8 cellular contexts compared by ENCODE assay signal in the genomic region with DNA sequence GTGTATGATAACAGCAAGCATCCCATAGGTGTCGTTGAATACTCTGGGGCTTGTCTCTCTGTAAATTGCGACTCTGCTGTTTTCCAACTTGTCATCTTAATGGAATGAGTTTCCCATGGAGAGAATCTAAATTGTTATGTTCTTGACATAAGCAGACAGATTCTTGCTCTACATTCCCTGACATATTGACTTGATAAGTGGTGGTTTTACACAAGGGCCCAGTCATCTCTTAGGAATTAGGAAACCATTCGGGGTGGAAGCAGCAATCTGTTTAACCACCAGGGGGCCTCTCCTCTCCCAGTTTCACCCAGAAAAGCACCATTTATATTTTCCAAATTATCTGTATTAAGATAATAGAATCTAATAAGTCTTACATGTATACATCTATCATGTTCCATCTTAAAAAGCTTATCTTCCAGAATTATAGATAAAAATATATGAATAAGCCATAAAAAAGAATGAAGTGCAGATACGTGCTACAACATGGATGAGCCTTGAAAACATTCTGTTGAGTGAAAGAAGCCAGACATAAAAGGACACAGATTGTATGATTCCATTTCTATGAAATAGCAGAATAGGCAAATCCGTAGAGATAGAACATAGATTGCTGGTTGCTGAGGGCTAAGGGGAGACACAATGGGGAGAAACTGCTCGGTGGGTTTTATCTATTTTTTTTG. TPM values are rescaled to one million over a fixed set of nuclear protein-coding genes. Genes with fewer than 3 reads are reported as not detected.
DNase-seq lines count a peak whose midpoint lies in the region; ATAC-seq and TF ChIP-seq lines count a peak whose summit lies in the region.

No MANE protein-coding gene starts in this region.

- H3K27me3 ChIP-seq in KMS-11 (ENCODE audit: insufficient read depth, low read depth) (no peaks in the 10 kb centered on the region), esophagus squamous epithelium (no peaks in the 10 kb centered on the region), neutrophil (no peaks in the 10 kb centered on the region)

- peaks cover 6% of the 10 kb centered on the region for H3K4me1 ChIP-seq in KMS-11 (ENCODE audit: low read depth, poor library complexity, severe bottlenecking)
- peaks cover 0 to 37% (median 11%) of the 10 kb centered on the region in 3 donors for H3K4me1 ChIP-seq in esophagus squamous epithelium
- no peaks in the 10 kb centered on the region for H3K4me1 ChIP-seq in neutrophil (ENCODE audit: control insufficient read depth in 1 of 2, insufficient read depth in 1 of 2, low read depth in 1 of 2, low read length in 1 of 2)

- H3K9ac ChIP-seq in KMS-11, result no peak overlapping the region

- peaks cover 11% of the 10 kb centered on the region; the same call in 1 of the 2 replicates for H4K20me1 ChIP-seq in KMS-11 (ENCODE audit: insufficient read depth)

- peaks cover 39% of the 10 kb centered on the region; the same call in 1 of the 2 replicates for H3K36me3 ChIP-seq in KMS-11 (ENCODE audit: insufficient read depth)
- H3K36me3 ChIP-seq in esophagus squamous epithelium, result peaks cover 0 to 94% (median 47%) of the 10 kb centered on the region in 3 donors
- H3K36me3 ChIP-seq in neutrophil, result peaks cover 68% of the 10 kb centered on the region

- peaks cover 17% of the 10 kb centered on the region; the same call in 1 of the 2 replicates for H3K79me2 ChIP-seq in KMS-11 (ENCODE audit: insufficient read depth, low read depth)

- peak; percentile 25 for DNase-seq in NCI-H1694 treated with DMSO at 0.1 percent for 48 hours (lab: John Stamatoyannopoulos, UW)
- DNase-seq in NCI-H1694 (lab: John Stamatoyannopoulos, UW), result no peak
- DNase-seq in SW480 (ENCODE audit: low spot score), result peak; percentile 76
- DNase-seq in esophagus squamous epithelium (lab: John Stamatoyannopoulos, UW), result no peak
- no peak for DNase-seq in stimulated activated effector memory CD8-positive, alpha-beta T cell treated with anti-CD3 and anti-CD28 coated beads, Interleukin-12 subunit alpha, Interleukin-12 subunit beta, amount 100 ng/mL, for 72 hours (ENCODE audit: low spot score in 2 of 2)

- no peak overlapping the region for H3K27ac ChIP-seq in KMS-11
- H3K27ac ChIP-seq in esophagus squamous epithelium, result peak overlapping the region; percentile 29 to 65 (median 64)
- H3K27ac ChIP-seq in neutrophil, result no peak overlapping the region

- no peak overlapping the region for H3K4me3 Mint-ChIP-seq in stimulated activated effector memory CD8-positive, alpha-beta T cell treated with anti-CD3 and anti-CD28 coated beads, Interleukin-12 subunit alpha, Interleukin-12 subunit beta, amount 100 ng/mL, for 72 hours

- TF ChIP-seq POLR2A in esophagus squamous epithelium (IDR thresholded peaks at IDR 0.05), result no peak

- H3K9me3 ChIP-seq in esophagus squamous epithelium (no peaks in the 10 kb centered on the region), neutrophil (no peaks in the 10 kb centered on the region)

- H3K9me3 Mint-ChIP-seq in stimulated activated effector memory CD8-positive, alpha-beta T cell treated with anti-CD3 and anti-CD28 coated beads, Interleukin-12 subunit alpha, Interleukin-12 subunit beta, amount 100 ng/mL, for 72 hours, result no peaks in the 10 kb centered on the region

- no peak overlapping the region for H2AFZ ChIP-seq in KMS-11 (ENCODE audit: low read depth)

- TF ChIP-seq CTCF in KMS-11 (conservative IDR thresholded peaks at IDR 0.05; ENCODE audit: low read depth, low read length) (peak; percentile 91), esophagus squamous epithelium (IDR thresholded peaks at IDR 0.05) (peak in 5 of 6 experiments; percentile 58 to 87 (median 81)), neutrophil (IDR thresholded peaks at IDR 0.05) (peak; percentile 62)

- H3K4me2 ChIP-seq in KMS-11, result no peak overlapping the region

- WGBS in esophagus squamous epithelium, 2 donors, result 53 to 66% methylated on average over 6 of the region's 6 CpGs

- H3K4me1 Mint-ChIP-seq in stimulated activated effector memory CD8-positive, alpha-beta T cell treated with anti-CD3 and anti-CD28 coated beads, Interleukin-12 subunit alpha, Interleukin-12 subunit beta, amount 100 ng/mL, for 72 hours, result peaks cover 6% of the 10 kb centered on the region

- no peak for ATAC-seq in stimulated activated effector memory CD8-positive, alpha-beta T cell treated with anti-CD3 and anti-CD28 coated beads, Interleukin-12 subunit alpha, Interleukin-12 subunit beta, amount 100 ng/mL, for 72 hours
- ATAC-seq in HG03097 (IDR thresholded peaks at IDR 0.05; ENCODE audit: low FRiP score, unreplicated experiment), result no peak

- intact Hi-C loops in esophagus squamous epithelium (cut with DNase I), result no loop called here

- H3K4me3 ChIP-seq in KMS-11 (IDR thresholded peaks at IDR 0.05; ENCODE audit: insufficient read depth, low read depth, low read length), result no peak overlapping the region
- peak overlapping the region in 1 of 4 donors; percentile 25 for H3K4me3 ChIP-seq in esophagus squamous epithelium
- no peak overlapping the region for H3K4me3 ChIP-seq in neutrophil (ENCODE audit: low read depth in 1 of 2, low read length in 1 of 2)

- H3K27ac Mint-ChIP-seq in stimulated activated effector memory CD8-positive, alpha-beta T cell treated with anti-CD3 and anti-CD28 coated beads, Interleukin-12 subunit alpha, Interleukin-12 subunit beta, amount 100 ng/mL, for 72 hours, result no peak overlapping the region

- peaks cover 100% of the 10 kb centered on the region for H3K36me3 Mint-ChIP-seq in stimulated activated effector memory CD8-positive, alpha-beta T cell treated with anti-CD3 and anti-CD28 coated beads, Interleukin-12 subunit alpha, Interleukin-12 subunit beta, amount 100 ng/mL, for 72 hours

RNA-seq across cellular contexts. Expression of a gene that starts 23.1 kb away (rescaled TPM):
- total RNA-seq in esophagus squamous epithelium, result under 1 TPM; 0.40 to 0.95 (median 0.55) TPM

RNA-seq across cellular contexts. Expression of a gene that starts 23.3 kb away (rescaled TPM):
- total RNA-seq in esophagus squamous epithelium, result 100 to 1,000 TPM; 104 to 167 (median 137) TPM

RNA-seq across cellular contexts. Expression of a gene that starts 59.2 kb away (rescaled TPM):
- not detected for total RNA-seq in esophagus squamous epithelium

Comparison
In these comparisons a context has a peak if more than half of its experiments do, and no peak if none do; other contexts are left out.
1. DNase-seq: peak in NCI-H1694 treated with DMSO at 0.1 percent for 48 hours (single experiment) and SW480 (single experiment); none in NCI-H1694 (single experiment), esophagus squamous epithelium (single experiment) and stimulated activated effector memory CD8-positive, alpha-beta T cell treated with anti-CD3 and anti-CD28 coated beads, Interleukin-12 subunit alpha, Interleukin-12 subunit beta, amount 100 ng/mL, for 72 hours (0 of 2).
2. H3K27ac ChIP-seq: peak in esophagus squamous epithelium (4 of 4); none in KMS-11 (single experiment) and neutrophil (single experiment).
3. Peak in every context shown above with its lines, with median percentiles within 50 percentile points of each other: CTCF ChIP-seq.